In the genomic region with DNA sequence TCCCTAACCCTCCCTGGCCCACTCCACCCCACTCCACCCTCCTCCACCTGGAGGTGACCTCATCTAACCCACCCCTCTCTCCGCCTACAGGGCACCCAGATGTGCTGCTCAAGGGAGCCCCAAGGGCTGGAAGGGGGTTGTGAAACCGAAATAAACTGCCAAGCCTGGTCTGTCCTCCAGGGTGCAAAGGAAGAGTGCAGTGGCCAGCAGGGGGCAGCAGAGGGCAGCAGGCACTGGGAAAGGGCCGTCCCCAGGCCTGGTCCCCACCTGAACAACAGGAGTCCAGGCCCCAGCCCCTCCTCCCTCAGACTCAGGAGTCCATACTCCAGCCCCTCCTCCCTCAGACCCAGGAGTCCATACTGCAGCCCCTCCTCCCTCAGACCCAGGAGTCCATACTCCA, we compare ENCODE assay signal across 8 cellular contexts. TPM values are rescaled to one million over a fixed set of nuclear protein-coding genes. Genes with fewer than 3 reads are reported as not detected.
DNase-seq lines count a peak whose midpoint lies in the region; ATAC-seq and TF ChIP-seq lines count a peak whose summit lies in the region.

No MANE protein-coding gene starts in this region.

- H3K4me1 Mint-ChIP-seq in nephron, result peaks cover 14% of the 10 kb centered on the region

- H3K4me3 Mint-ChIP-seq in nephron, result no peak overlapping the region

- intact Hi-C loops in A673 (cut with micrococcal nuclease; ENCODE audit: unreplicated experiment) (loop anchor here (2.0 kb wide), 1 partner anchor 44 kb away; no protein-coding TSS in a partner anchor), esophagus squamous epithelium (cut with DNase I) (no loop called here), stomach (cut with DNase I; ENCODE audit: low total_unique reads) (loop anchor here (5.0 kb wide), 1 partner anchor 42 kb away; no protein-coding TSS in a partner anchor)

- no peaks in the 10 kb centered on the region for H3K9me3 ChIP-seq in A673 (ENCODE audit: low read depth, low read length, poor library complexity, severe bottlenecking)
- no peaks in the 10 kb centered on the region for H3K9me3 ChIP-seq in HUES64 (ENCODE audit: insufficient read depth, low read depth, low read length)
- H3K9me3 ChIP-seq in esophagus squamous epithelium, result no peaks in the 10 kb centered on the region
- H3K9me3 ChIP-seq in stomach, result peaks cover 0 to 4% (median 0%) of the 10 kb centered on the region in 4 donors

- DNase-seq in A673 (ENCODE audit: low spot score) (peak; percentile 87), OCI-M2 (lab: John Stamatoyannopoulos, UW; ENCODE audit: unreplicated experiment) (peak; percentile 20), activated T-cell treated with anti-CD3 and anti-CD28 coated beads for 48 hours (ENCODE audit: low read depth) (peak; percentile 78), esophagus squamous epithelium (lab: John Stamatoyannopoulos, UW) (no peak), stomach (peak; percentile 87)

- BruUV-seq in A673 (replicated peaks; lab: Mats Ljungman, UMichigan), result no TSS peak

- H3K27ac ChIP-seq in A673 (ENCODE audit: low read depth, low read length, poor library complexity, severe bottlenecking) (no peak overlapping the region), HUES64 (ENCODE audit: low read depth, low read length) (peak overlapping the region; percentile 69; the same call in 1 of the 2 replicates), esophagus squamous epithelium (no peak overlapping the region), stomach (no peak overlapping the region)

- peak overlapping the region in 1 of 3 experiments; percentile 45 for H3K27ac Mint-ChIP-seq in nephron

- peak; percentile 92 for TF ChIP-seq CTCF in A673 (conservative IDR thresholded peaks at IDR 0.05; ENCODE audit: low read depth, low read length)
- TF ChIP-seq CTCF in esophagus squamous epithelium (IDR thresholded peaks at IDR 0.05), result peak; percentile 72 to 97 (median 91)
- TF ChIP-seq CTCF in nephron (IDR thresholded peaks at IDR 0.05; ENCODE audit: unreplicated experiment in 3 of 3), result peak; percentile 87 to 95 (median 89)
- TF ChIP-seq CTCF in stomach (IDR thresholded peaks at IDR 0.05), result peak in 5 of 7 experiments; percentile 86 to 96 (median 94)

- H3K27me3 ChIP-seq in A673 (replicated peaks; ENCODE audit: insufficient read depth, low read depth, low read length, poor library complexity) (no peaks in the 10 kb centered on the region), HUES64 (ENCODE audit: insufficient read depth, low read length) (peaks cover 28% of the 10 kb centered on the region), esophagus squamous epithelium (no peaks in the 10 kb centered on the region), stomach (no peaks in the 10 kb centered on the region)

- no peaks in the 10 kb centered on the region for H3K9me3 Mint-ChIP-seq in nephron

- no peak for TF ChIP-seq EP300 in stomach (IDR thresholded peaks at IDR 0.05)

- CTCF ChIA-PET in A673 (lab: Charles Lee), result no interaction called here

- peaks cover 9% of the 10 kb centered on the region for H3K27me3 Mint-ChIP-seq in nephron (ENCODE audit: low read depth)

- H3K4me3 ChIP-seq in A673 (ENCODE audit: low read depth, low read length, poor library complexity, severe bottlenecking), result no peak overlapping the region
- H3K4me3 ChIP-seq in HUES64 (ENCODE audit: low read length), result no peak overlapping the region
- no peak overlapping the region for H3K4me3 ChIP-seq in esophagus squamous epithelium
- H3K4me3 ChIP-seq in stomach, result no peak overlapping the region

- H3K4me1 ChIP-seq in A673 (ENCODE audit: insufficient read depth, low read length, poor library complexity, severe bottlenecking), result peaks cover 4% of the 10 kb centered on the region
- no peaks in the 10 kb centered on the region for H3K4me1 ChIP-seq in HUES64 (ENCODE audit: insufficient read depth, low read length)
- H3K4me1 ChIP-seq in esophagus squamous epithelium, result peaks cover 0 to 7% (median 0%) of the 10 kb centered on the region in 3 donors
- peaks cover 0 to 25% (median 22%) of the 10 kb centered on the region in 4 donors for H3K4me1 ChIP-seq in stomach

- 6% methylated on average over 3 of the region's 3 CpGs for WGBS in HUES64
- WGBS in esophagus squamous epithelium, 2 donors, result 0% methylated on average over 1 to 2 of the region's 3 CpGs
- 0 to 7% (median 4%) methylated on average over 2 to 3 of the region's 3 CpGs for WGBS in stomach, 5 donors

- POLR2A ChIA-PET in A673 (lab: Charles Lee; ENCODE audit: low non-redundant PET), result no interaction called here

- peak; percentile 85 for ATAC-seq in GM18505 (IDR thresholded peaks at IDR 0.05; ENCODE audit: unreplicated experiment)

- H3K36me3 Mint-ChIP-seq in nephron (ENCODE audit: low read depth), result no peaks in the 10 kb centered on the region

- H3K36me3 ChIP-seq in A673 (ENCODE audit: insufficient read depth, low read length, poor library complexity, severe bottlenecking), result no peaks in the 10 kb centered on the region
- H3K36me3 ChIP-seq in HUES64 (ENCODE audit: insufficient read depth, low read length), result peaks cover 10% of the 10 kb centered on the region; the same call in 1 of the 2 replicates
- H3K36me3 ChIP-seq in esophagus squamous epithelium, result peaks cover 0 to 46% (median 0%) of the 10 kb centered on the region in 3 donors
- peaks cover 0 to 8% (median 1%) of the 10 kb centered on the region in 4 donors for H3K36me3 ChIP-seq in stomach

- TF ChIP-seq POLR2A in GM18505 (IDR thresholded peaks at IDR 0.05; ENCODE audit: borderline replicate concordance, extremely low read depth, insufficient read depth, insufficient read length), result no peak
- no peak for TF ChIP-seq POLR2A in esophagus squamous epithelium (IDR thresholded peaks at IDR 0.05)
- no peak for TF ChIP-seq POLR2A in stomach (IDR thresholded peaks at IDR 0.05)

- no peak overlapping the region for H3K9ac ChIP-seq in HUES64 (ENCODE audit: low read depth, low read length)

RNA-seq across cellular contexts. Expression of a gene that starts 8.4 kb away (rescaled TPM):
- total RNA-seq in A673 (2021) (3.4 and 6.6 TPM in 2 replicates), esophagus squamous epithelium (10 to 100 TPM in 3 of 4 donors, 1 to 10 TPM in 1; 7.2 to 24.8 (median 17.6) TPM), stomach (100 to 1,000 TPM in 2 of 5 donors, 10 to 100 TPM in 3; 31.9 to 265 (median 76.8) TPM)
- polyA plus RNA-seq in HUES64 (2013, experiment 1 of 2), result 30.2 TPM
- polyA plus RNA-seq in HUES64 (2013, experiment 2 of 2), result 39.3 TPM
- polyA plus RNA-seq in stomach, result 10 to 100 TPM in 2 of 3 donors, 1 to 10 TPM in 1; 7.3 to 38.7 (median 20.5) TPM

RNA-seq across cellular contexts. Expression of a gene that starts 22.8 kb away (rescaled TPM):
- not detected in 2 replicates for total RNA-seq in A673 (2021)
- polyA plus RNA-seq in HUES64 (2013, experiment 1 of 2), result 3.9 TPM
- polyA plus RNA-seq in HUES64 (2013, experiment 2 of 2), result 5.1 TPM
- total RNA-seq in esophagus squamous epithelium, result 10 to 100 TPM; 26.9 to 75.7 (median 49.1) TPM
- 100 to 1,000 TPM in 1 of 5 donors, 10 to 100 TPM in 4; 13.2 to 178 (median 57.2) TPM for total RNA-seq in stomach
- polyA plus RNA-seq in stomach, result 10 to 100 TPM; 23.3 to 50.9 (median 27.4) TPM

RNA-seq across cellular contexts. Expression of a gene that starts 45.6 kb away (rescaled TPM):
- 76.7 and 83.6 TPM in 2 replicates for total RNA-seq in A673 (2021)
- polyA plus RNA-seq in HUES64 (2013, experiment 1 of 2), result 104 TPM
- 113 TPM for polyA plus RNA-seq in HUES64 (2013, experiment 2 of 2)
- 100 to 1,000 TPM in 1 of 4 donors, 10 to 100 TPM in 3; 42.9 to 103 (median 60.9) TPM for total RNA-seq in esophagus squamous epithelium
- 100 to 1,000 TPM in 3 of 5 donors, 10 to 100 TPM in 1, 1 to 10 TPM in 1; 1.8 to 160 (median 101) TPM for total RNA-seq in stomach
- 10 to 100 TPM; 44.0 to 90.6 (median 47.2) TPM for polyA plus RNA-seq in stomach

RNA-seq across cellular contexts. Expression of a gene that starts 52.0 kb away (rescaled TPM):
- total RNA-seq in A673 (2021), result 6.6 and 9.9 TPM in 2 replicates
- 0.80 TPM for polyA plus RNA-seq in HUES64 (2013, experiment 1 of 2)
- 2.7 TPM for polyA plus RNA-seq in HUES64 (2013, experiment 2 of 2)
- 10 to 100 TPM; 26.6 to 88.9 (median 51.4) TPM for total RNA-seq in esophagus squamous epithelium
- total RNA-seq in stomach, result 100 to 1,000 TPM in 3 of 5 donors, 10 to 100 TPM in 1, 1 to 10 TPM in 1; 4.4 to 322 (median 139) TPM
- polyA plus RNA-seq in stomach, result 10 to 100 TPM; 53.5 to 94.1 (median 65.5) TPM

Comparison
In these comparisons a context has a peak if more than half of its experiments do, and no peak if none do; other contexts are left out.
1. RNA of a gene that starts 22.8 kb away (total RNA-seq): 26.9 to 75.7 TPM in esophagus squamous epithelium and 13.2 to 178 TPM in stomach; not detected in A673; every median in the first group is over 10 times any median in the second.
2. Peak in every context shown above with its lines, with median percentiles within 50 percentile points of each other: CTCF ChIP-seq.